9 cellular contexts compared by ENCODE assay signal in genomic region chr10:93816123-93816747, GRCh38. TPM values are rescaled to one million over a fixed set of nuclear protein-coding genes. Genes with fewer than 3 reads are reported as not detected.
DNase-seq lines count a peak whose midpoint lies in the region; ATAC-seq and TF ChIP-seq lines count a peak whose summit lies in the region.
"Had no signal": no experiment of that assay in that cellular context is flagged by ENCODE, and none has a peak within 500 bp of the region (broad histone marks: within the 10 kb centered on the region; RNA-seq: fewer than 3 reads in every experiment).

No MANE protein-coding gene starts in this region.

- no peak overlapping the region for H2BK12ac ChIP-seq in mesenchymal stem cell (ENCODE audit: low read length in 2 of 2)

- intact Hi-C loops in CD14-positive monocyte (cut with micrococcal nuclease) = loop anchor here in 1 of 2 donors (5.0 kb wide), 1 partner anchor 114 kb away; the partner anchor contains the start of gene FRA10AC1

- H3K27ac ChIP-seq in endodermal cell (ENCODE audit: low read depth, low read length) (no peak overlapping the region), mesenchymal stem cell (ENCODE audit: low read length, poor library complexity, severe bottlenecking) (no peak overlapping the region)
- H3K27ac ChIP-seq: skin epidermis had no signal

- H4K8ac ChIP-seq in mesenchymal stem cell (ENCODE audit: low read length) = no peak overlapping the region

- H2AFZ ChIP-seq in mesenchymal stem cell (ENCODE audit: low read depth, low read length) = no peak overlapping the region

- no peaks in the 10 kb centered on the region for H3K79me1 ChIP-seq in mesenchymal stem cell (replicated peaks; ENCODE audit: low read length, poor library complexity, severe bottlenecking)

- H3K36me3 ChIP-seq in endodermal cell (ENCODE audit: control insufficient read depth, insufficient read depth, low read length) = no peaks in the 10 kb centered on the region
- H3K36me3 ChIP-seq in mesenchymal stem cell (ENCODE audit: control insufficient read depth in 1 of 2, insufficient read depth in 2 of 2, low read depth in 1 of 2, low read length in 2 of 2) = no peaks in the 10 kb centered on the region

- H3K27ac Mint-ChIP-seq in CD14-positive monocyte (no peak overlapping the region), endodermal cell (no peak overlapping the region)

- H3K18ac ChIP-seq in mesenchymal stem cell (ENCODE audit: low read depth in 1 of 2, low read length in 2 of 2) = no peak overlapping the region

- H3K4me2 ChIP-seq in mesenchymal stem cell (ENCODE audit: low read length, poor library complexity, severe bottlenecking) = no peak overlapping the region

- H3K4me1 Mint-ChIP-seq in CD14-positive monocyte (peaks cover 9% of the 10 kb centered on the region), endodermal cell (peaks cover 18% of the 10 kb centered on the region)

- no peak overlapping the region for H3K4ac ChIP-seq in mesenchymal stem cell (ENCODE audit: low read depth in 1 of 2, low read length in 2 of 2)

- H2BK15ac ChIP-seq in mesenchymal stem cell (ENCODE audit: low read depth, poor library complexity, severe bottlenecking) = no peak overlapping the region

- no peak overlapping the region for H4K91ac ChIP-seq in mesenchymal stem cell (ENCODE audit: low read length)

- no peak overlapping the region for H3K23ac ChIP-seq in mesenchymal stem cell (ENCODE audit: low read length in 2 of 2)

- no peak overlapping the region for H2BK5ac ChIP-seq in mesenchymal stem cell (ENCODE audit: low read depth, low read length, poor library complexity, severe bottlenecking)

- TF ChIP-seq CTCF in CD14-positive monocyte (IDR thresholded peaks at IDR 0.05) = peak; percentile 76
- TF ChIP-seq CTCF in NB4 (IDR thresholded peaks at IDR 0.05; ENCODE audit: low read depth, low read length) = peak; percentile 70
- peak; percentile 97 for TF ChIP-seq CTCF in endodermal cell (conservative IDR thresholded peaks at IDR 0.05)

- H3K9me3 ChIP-seq in endodermal cell (ENCODE audit: control insufficient read depth, low read length) (no peaks in the 10 kb centered on the region), mesenchymal stem cell (ENCODE audit: control insufficient read depth, low read length) (no peaks in the 10 kb centered on the region)

- H3K27me3 Mint-ChIP-seq in CD14-positive monocyte (ENCODE audit: low read depth in 3 of 3) (peaks cover 10 to 18% (median 16%) of the 10 kb centered on the region in 3 donors), endodermal cell (ENCODE audit: insufficient read depth) (peaks cover 19% of the 10 kb centered on the region)

- TF ChIP-seq POLR2A in NB4 (IDR thresholded peaks at IDR 0.05; ENCODE audit: extremely low read depth, insufficient read length) = no peak

- H3K4me3 ChIP-seq in NB4 (ENCODE audit: low read depth, low read length) (no peak overlapping the region), endodermal cell (ENCODE audit: low read length) (no peak overlapping the region), mesenchymal stem cell (ENCODE audit: insufficient read depth in 1 of 2, low read depth in 1 of 2, low read length in 2 of 2) (peak overlapping the region in 1 of 2 experiments; percentile 14)
- H3K4me3 ChIP-seq: skin epidermis had no signal

- no peaks in the 10 kb centered on the region for H3K4me1 ChIP-seq in endodermal cell (ENCODE audit: control insufficient read depth, insufficient read depth, low read length)
- peaks cover 11% of the 10 kb centered on the region for H3K4me1 ChIP-seq in mesenchymal stem cell (ENCODE audit: control insufficient read depth, insufficient read depth, low read depth, low read length)

- H3K14ac ChIP-seq in mesenchymal stem cell (ENCODE audit: low read length in 2 of 2) = no peak overlapping the region

- no peaks in the 10 kb centered on the region for H3K36me3 Mint-ChIP-seq in CD14-positive monocyte
- no peaks in the 10 kb centered on the region for H3K36me3 Mint-ChIP-seq in endodermal cell (ENCODE audit: low read depth)

- no peak for ATAC-seq in HG03457 (IDR thresholded peaks at IDR 0.05; ENCODE audit: unreplicated experiment)

- peak overlapping the region in 1 of 2 donors; percentile 8 for H3K4me3 Mint-ChIP-seq in CD14-positive monocyte
- no peak overlapping the region for H3K4me3 Mint-ChIP-seq in endodermal cell

- H3K9ac ChIP-seq in endodermal cell (ENCODE audit: extremely low read depth, low read length, poor library complexity, severe bottlenecking) (no peak overlapping the region), mesenchymal stem cell (ENCODE audit: low read length) (peak overlapping the region; percentile 65)

- H2BK120ac ChIP-seq in mesenchymal stem cell (ENCODE audit: low read depth, low read length) = no peak overlapping the region

- H3K27me3 ChIP-seq in endodermal cell (ENCODE audit: control insufficient read depth, insufficient read depth, low read length, poor library complexity, severe bottlenecking) (peaks cover 7% of the 10 kb centered on the region), mesenchymal stem cell (ENCODE audit: control insufficient read depth in 1 of 2, insufficient read depth in 1 of 2, low read length in 2 of 2) (peaks cover 0 to 24% of the 10 kb centered on the region in 2 experiments)

- no peak overlapping the region for H2AK5ac ChIP-seq in mesenchymal stem cell (ENCODE audit: low read length, severe bottlenecking)

- 19 to 29% methylated on average over 6 to 8 of the region's 8 CpGs for WGBS in endodermal cell (ENCODE audit: insufficient coverage in 1 of 2, insufficient read length in 1 of 2), 2 experiments
- WGBS in mesenchymal stem cell = 0% methylated on average over 6 of the region's 8 CpGs

- H3K9me3 Mint-ChIP-seq in CD14-positive monocyte (peaks cover 0 to 4% (median 3%) of the 10 kb centered on the region in 7 donors), endodermal cell (peaks cover 5% of the 10 kb centered on the region)

- DNase-seq in CD14-positive monocyte (ENCODE audit: low spot score) (no peak), GM19240 (ENCODE audit: insufficient read length, low spot score) (peak; percentile 22), NB4 (ENCODE audit: low read depth) (peak; percentile 68), UCSD-AML1 (lab: John Stamatoyannopoulos, UW; ENCODE audit: unreplicated experiment) (peak; percentile 58), endodermal cell (peak; percentile 92), mesenchymal stem cell (peak; percentile 79), stromal cell of bone marrow (ENCODE audit: low read depth) (peak; percentile 61)

RNA-seq across cellular contexts. Expression of gene LGI1, which starts 58.5 kb away (rescaled TPM):
- polyA plus RNA-seq in CD14-positive monocyte = not detected
- 1 to 10 TPM in 1 of 2 donors, under 1 TPM in 1; 0.60 to 2.6 TPM for total RNA-seq in endodermal cell
- 63.2 TPM for polyA plus RNA-seq in endodermal cell (2013, experiment 1 of 2)
- 66.2 TPM for polyA plus RNA-seq in endodermal cell (2013, experiment 2 of 2)
- polyA plus RNA-seq in mesenchymal stem cell (2013, experiment 1 of 2) = 9.7 TPM
- polyA plus RNA-seq in mesenchymal stem cell (2013, experiment 2 of 2) = 11.1 TPM
